ENCODE assay signal across 13 cellular contexts in the genomic region with DNA sequence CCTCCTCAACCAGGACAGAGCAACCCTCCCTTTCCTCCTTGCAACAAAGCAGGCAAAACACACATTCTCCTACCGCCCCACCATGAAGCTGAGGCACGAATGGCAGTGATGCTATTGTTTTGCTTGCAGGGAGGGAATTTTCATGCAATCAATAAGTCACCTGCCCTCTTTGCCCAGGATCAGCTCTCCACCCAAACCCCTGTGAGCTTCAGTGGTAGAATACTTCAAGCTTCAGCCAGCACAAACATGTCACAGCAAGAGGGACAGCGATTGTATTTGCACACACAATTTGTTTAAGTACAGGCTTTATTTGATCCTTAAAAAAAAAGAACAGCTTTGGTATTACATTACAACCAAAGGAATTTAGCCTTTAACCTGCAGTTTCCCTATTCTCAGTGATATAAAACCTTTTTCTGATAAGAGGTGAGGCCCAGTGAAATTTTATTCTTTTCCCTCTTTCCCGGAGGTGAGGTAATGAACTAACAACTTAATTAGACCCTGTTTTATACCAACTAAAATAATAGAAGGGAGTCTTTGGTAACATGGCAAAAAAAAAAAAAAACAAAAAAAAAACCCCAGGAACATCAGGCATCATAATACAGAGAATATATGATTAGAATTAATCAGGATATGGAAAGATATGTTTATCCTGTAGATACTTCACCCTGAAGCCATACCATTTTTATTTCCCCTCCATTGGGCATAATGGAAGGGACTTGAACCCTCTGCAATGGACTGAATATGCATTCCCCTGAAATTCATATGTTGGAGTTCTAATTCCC.
DNase-seq lines count a peak whose midpoint lies in the region; ATAC-seq and TF ChIP-seq lines count a peak whose summit lies in the region.
"Had no signal": no experiment of that assay in that cellular context is flagged by ENCODE, and none has a peak within 500 bp of the region (broad histone marks: within the 10 kb centered on the region; RNA-seq: fewer than 3 reads in every experiment).

No MANE protein-coding gene starts in this region.

- H3K4me3 ChIP-seq in PC-9 = 0 out of 2 replicates have a peak overlapping the region, but pooled peaks have one; percentile 10

- H3K4me1 ChIP-seq in PC-9 (replicated peaks; ENCODE audit: insufficient read depth) (peaks cover 45% of the 10 kb centered on the region), foreskin keratinocyte (peaks cover 3% of the 10 kb centered on the region)

- intact Hi-C loops in PC-9 (cut with micrococcal nuclease; ENCODE audit: unreplicated experiment) = no loop called here

- no peak for TF ChIP-seq CTCF in PC-9 (conservative IDR thresholded peaks at IDR 0.05)
- TF ChIP-seq CTCF in foreskin keratinocyte (conservative IDR thresholded peaks at IDR 0.05) = no peak
- no peak for TF ChIP-seq CTCF in progenitor cell of endocrine pancreas (IDR thresholded peaks at IDR 0.05; ENCODE audit: unreplicated experiment)

- H3K27ac ChIP-seq in PC-9 = peak overlapping the region; percentile 11; the same call in 1 of the 2 replicates
- no peak overlapping the region for H3K27ac ChIP-seq in foreskin keratinocyte

- no peak for ATAC-seq in foreskin keratinocyte
- no peak for ATAC-seq in stimulated activated naive CD8-positive, alpha-beta T cell treated with anti-CD3 and anti-CD28 coated beads, Interleukin-15, Interleukin-2, amounts not matched to agents 100 U/mL and 50 U/mL, for 24 hours
- ATAC-seq: activated CD8-positive, alpha-beta T cell treated with anti-CD3 and anti-CD28 coated beads for 36 hours; left cardiac atrium had no signal

- H3K4me1 Mint-ChIP-seq in progenitor cell of endocrine pancreas (ENCODE audit: low read depth) = peaks cover 48% of the 10 kb centered on the region
- H3K4me1 Mint-ChIP-seq: central memory CD8-positive, alpha-beta T cell had no signal

- POLR2A ChIA-PET in PC-9 (lab: Charles Lee; ENCODE audit: unreplicated experiment) = interaction anchor here (0.6 kb wide), 3 partner anchors 20 to 870 kb away, joined by 3 to 8 read pairs (median 4); no protein-coding TSS in a partner anchor

- H3K4me3 Mint-ChIP-seq in progenitor cell of endocrine pancreas (ENCODE audit: low read depth) = peak overlapping the region; percentile 13
- H3K4me3 Mint-ChIP-seq: activated CD8-positive, alpha-beta T cell treated with anti-CD3 and anti-CD28 coated beads for 36 hours; central memory CD8-positive, alpha-beta T cell; stimulated activated naive CD8-positive, alpha-beta T cell treated with anti-CD3 and anti-CD28 coated beads, Interleukin-15, Interleukin-2, amounts not matched to agents 100 ng/mL and 50 ng/mL, for 24 hours had no signal

- H3F3A ChIP-seq in PC-9 (ENCODE audit: insufficient read depth, low read depth) = peaks cover 30% of the 10 kb centered on the region; the same call in 1 of the 2 replicates

- H3K9me3 Mint-ChIP-seq in progenitor cell of endocrine pancreas (ENCODE audit: low read depth) = no peaks in the 10 kb centered on the region
- H3K9me3 Mint-ChIP-seq: activated CD8-positive, alpha-beta T cell treated with anti-CD3 and anti-CD28 coated beads for 36 hours; central memory CD8-positive, alpha-beta T cell; stimulated activated naive CD8-positive, alpha-beta T cell treated with anti-CD3 and anti-CD28 coated beads, Interleukin-15, Interleukin-2, amounts not matched to agents 100 ng/mL and 50 ng/mL, for 24 hours had no signal

- H3K9me2 ChIP-seq in PC-9 (ENCODE audit: insufficient read depth) = no peaks in the 10 kb centered on the region

- DNase-seq in HuH-7 (ENCODE audit: low spot score) = peak; percentile 28
- DNase-seq in PC-9 = peak; percentile 28 to 81
- peak; percentile 28 to 35 for DNase-seq in foreskin keratinocyte
- peak; percentile 23 for DNase-seq in progenitor cell of endocrine pancreas (ENCODE audit: low spot score, unreplicated experiment)
- DNase-seq in NCI-H1048 (lab: John Stamatoyannopoulos, UW) = no peak
- no peak for DNase-seq in stimulated activated CD4-positive, alpha-beta T cell treated with anti-CD3 and anti-CD28 coated beads, Interleukin-2, amount 100 ng/mL, for 48 hours
- DNase-seq in ACHN = no peak
- no peak for DNase-seq in stimulated activated naive CD8-positive, alpha-beta T cell treated with anti-CD3 and anti-CD28 coated beads, Interleukin-15, Interleukin-2, amounts not matched to agents 100 U/mL and 50 U/mL, for 24 hours
- DNase-seq: activated CD8-positive, alpha-beta T cell treated with anti-CD3 and anti-CD28 coated beads for 36 hours; left cardiac atrium; stimulated activated CD4-positive, alpha-beta T cell treated with anti-CD3 and anti-CD28 coated beads, Interleukin-4, amount 100 ng/mL, for 24 hours had no signal

- no peaks in the 10 kb centered on the region; the same call in 1 of the 2 replicates for H3K9me3 ChIP-seq in PC-9 (ENCODE audit: insufficient read depth, low read depth)

- H2AFZ ChIP-seq in PC-9 = peak overlapping the region; percentile 18; the same call in 1 of the 2 replicates

- no peaks in the 10 kb centered on the region for H3K79me2 ChIP-seq in PC-9 (ENCODE audit: low read depth)

- H3K27me3 Mint-ChIP-seq in progenitor cell of endocrine pancreas = no peaks in the 10 kb centered on the region
- H3K27me3 Mint-ChIP-seq: activated CD8-positive, alpha-beta T cell treated with anti-CD3 and anti-CD28 coated beads for 36 hours; central memory CD8-positive, alpha-beta T cell; stimulated activated naive CD8-positive, alpha-beta T cell treated with anti-CD3 and anti-CD28 coated beads, Interleukin-15, Interleukin-2, amounts not matched to agents 100 ng/mL and 50 ng/mL, for 24 hours had no signal

- H3K27me3 ChIP-seq in PC-9 (ENCODE audit: insufficient read depth, low read depth) (no peaks in the 10 kb centered on the region), foreskin keratinocyte (no peaks in the 10 kb centered on the region)

- H3K27ac Mint-ChIP-seq in progenitor cell of endocrine pancreas = peak overlapping the region; percentile 99
- H3K27ac Mint-ChIP-seq: activated CD8-positive, alpha-beta T cell treated with anti-CD3 and anti-CD28 coated beads for 36 hours; stimulated activated naive CD8-positive, alpha-beta T cell treated with anti-CD3 and anti-CD28 coated beads, Interleukin-15, Interleukin-2, amounts not matched to agents 100 ng/mL and 50 ng/mL, for 24 hours had no signal

- H4K20me1 ChIP-seq in PC-9 (ENCODE audit: insufficient read depth) = no peaks in the 10 kb centered on the region

- CTCF ChIA-PET in PC-9 (lab: Charles Lee) = no interaction called here

- BruUV-seq in PC-9 (replicated peaks; lab: Mats Ljungman, UMichigan) = no TSS peak

- no peaks in the 10 kb centered on the region for H3K36me3 Mint-ChIP-seq in progenitor cell of endocrine pancreas (ENCODE audit: insufficient read depth)

- H3K4me2 ChIP-seq in PC-9 = peak overlapping the region; percentile 59

- no peaks in the 10 kb centered on the region for H3K36me3 ChIP-seq in PC-9 (ENCODE audit: low read depth)

- in situ Hi-C loops in ACHN (cut with HindIII; ENCODE audit: low pct_ligation_motif_present, low pct_unique_long_range_greater_than_20kb, low sequenced_read_pairs) = loop anchor here (25.0 kb wide), 1 partner anchor 371 kb away; a partner anchor contains a TSS

Comparison
In these comparisons a context has a peak if more than half of its experiments do, and no peak if none do; other contexts are left out.
1. DNase-seq: peak in HuH-7 (single experiment), PC-9 (2 of 2), foreskin keratinocyte (2 of 2) and progenitor cell of endocrine pancreas (single experiment); none in NCI-H1048 (single experiment), stimulated activated CD4-positive, alpha-beta T cell treated with anti-CD3 and anti-CD28 coated beads, Interleukin-2, amount 100 ng/mL, for 48 hours (0 of 2), ACHN (single experiment) and stimulated activated naive CD8-positive, alpha-beta T cell treated with anti-CD3 and anti-CD28 coated beads, Interleukin-15, Interleukin-2, amounts not matched to agents 100 U/mL and 50 U/mL, for 24 hours (single experiment).